In the genomic region with DNA sequence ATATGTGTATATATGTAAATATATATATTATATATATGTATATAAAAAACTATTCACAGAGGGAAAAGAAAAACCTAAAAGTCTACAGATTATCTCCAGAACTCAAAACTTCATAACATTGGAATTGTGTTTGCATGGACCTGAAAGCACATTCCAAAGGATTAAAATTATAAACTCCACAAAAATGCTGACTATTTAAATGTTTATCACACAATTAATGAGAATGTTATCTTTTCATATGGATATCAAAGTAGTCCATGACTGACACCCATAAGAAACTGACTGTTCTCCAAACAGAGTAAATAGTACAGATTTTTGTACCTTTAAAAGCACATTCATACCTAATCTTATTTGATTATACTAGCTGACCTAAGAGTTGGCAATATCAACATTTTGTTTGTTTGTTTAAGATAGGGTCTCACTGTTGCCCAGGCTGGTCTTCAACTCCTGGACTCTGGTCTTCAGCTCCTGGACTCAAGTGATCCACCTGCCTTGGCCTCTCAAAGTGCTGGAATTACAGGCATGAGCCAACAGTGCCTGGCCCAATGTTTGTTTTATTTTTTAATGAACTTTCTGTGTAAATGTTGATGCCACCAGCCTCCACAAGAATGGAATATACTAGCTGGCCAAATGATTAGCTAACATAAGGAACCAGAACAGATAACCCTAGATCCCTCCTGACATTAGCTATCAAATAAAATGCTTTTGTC, we compare ENCODE assay signal across 22 cellular contexts. TPM values are rescaled to one million over a fixed set of nuclear protein-coding genes. Genes with fewer than 3 reads are reported as not detected.
A peak's percentile ranks its signal among the peaks of the same experiment; 100 is the strongest.
DNase-seq lines count a peak whose midpoint lies in the region; ATAC-seq and TF ChIP-seq lines count a peak whose summit lies in the region.
"Had no signal": no experiment of that assay in that cellular context is flagged by ENCODE, and none has a peak within 500 bp of the region (broad histone marks: within the 10 kb centered on the region; RNA-seq: fewer than 3 reads in every experiment).

No MANE protein-coding gene starts in this region.

- H3K4me1 Mint-ChIP-seq in activated T-helper 2 cell treated with anti-CD3 and anti-CD28 coated beads, Interferon-gamma antibody, Interleukin-2, Interleukin-4, amounts not matched to agents 10 μg/mL and 5 μg/mL and 100 μg/mL, durations not matched to agents 14 hours and 24 hours and 36 hours (ENCODE audit: low read depth): peaks cover 2% of the 10 kb centered on the region
- H3K4me1 Mint-ChIP-seq: CD8-positive, alpha-beta memory T cell had no signal

- no peak overlapping the region for H3K4ac ChIP-seq in IMR-90 (ENCODE audit: low read depth, low read length)

- H3K27me3 ChIP-seq in IMR-90 (ENCODE audit: control insufficient read depth, insufficient read depth, low read length) (no peaks in the 10 kb centered on the region), esophagus muscularis mucosa (no peaks in the 10 kb centered on the region), lower lobe of right lung (ENCODE audit: low read depth) (no peaks in the 10 kb centered on the region), heart left ventricle (no peaks in the 10 kb centered on the region)
- H3K27me3 ChIP-seq: BE2C had no signal

- H4K8ac ChIP-seq in IMR-90 (ENCODE audit: low read depth in 2 of 2, low read length in 2 of 2): no peak overlapping the region

- H2AK5ac ChIP-seq in IMR-90 (ENCODE audit: low read depth, low read length): no peak overlapping the region

- H3K14ac ChIP-seq in IMR-90 (replicated peaks; ENCODE audit: low read depth, low read length): no peak overlapping the region

- in situ Hi-C loops in IMR-90 (cut with MboI; ENCODE audit: low sequenced_read_pairs): no loop called here

- peaks cover 82% of the 10 kb centered on the region for H3K36me3 Mint-ChIP-seq in activated T-helper 2 cell treated with anti-CD3 and anti-CD28 coated beads, Interferon-gamma antibody, Interleukin-2, Interleukin-4, amounts not matched to agents 10 μg/mL and 5 μg/mL and 100 μg/mL, durations not matched to agents 14 hours and 24 hours and 36 hours (ENCODE audit: low read depth)

- no peak for ATAC-seq in IMR-90 (ENCODE audit: low read depth)
- peak; percentile 66 to 82 for ATAC-seq in lower lobe of right lung
- no peak for ATAC-seq in heart left ventricle
- ATAC-seq: HCT116 had no signal

- no peaks in the 10 kb centered on the region for H3K79me1 ChIP-seq in IMR-90 (ENCODE audit: low read depth in 1 of 2, low read length in 2 of 2)

- no peak overlapping the region for H3K56ac ChIP-seq in IMR-90 (ENCODE audit: extremely low read depth, insufficient read depth, low read length)

- TF ChIP-seq POLR2A in IMR-90 (IDR thresholded peaks at IDR 0.05; ENCODE audit: low read depth, low read length) (no peak), esophagus muscularis mucosa (IDR thresholded peaks at IDR 0.05; ENCODE audit: low read depth) (no peak), heart left ventricle (IDR thresholded peaks at IDR 0.05) (no peak)

- no peak overlapping the region for H2BK20ac ChIP-seq in IMR-90 (ENCODE audit: low read depth, low read length)

- H2AFZ ChIP-seq in IMR-90 (replicated peaks; ENCODE audit: low read length, poor library complexity): no peak overlapping the region

- H3K9me3 Mint-ChIP-seq in activated T-helper 2 cell treated with anti-CD3 and anti-CD28 coated beads, Interferon-gamma antibody, Interleukin-2, Interleukin-4, amounts not matched to agents 10 μg/mL and 5 μg/mL and 100 μg/mL, durations not matched to agents 14 hours and 24 hours and 36 hours: no peaks in the 10 kb centered on the region
- H3K9me3 Mint-ChIP-seq: CD8-positive, alpha-beta memory T cell had no signal

- no peak for DNase-seq in IMR-90
- peak; percentile 60 for DNase-seq in esophagus muscularis mucosa (ENCODE audit: extremely low spot score)
- peak; percentile 42 for DNase-seq in lower lobe of right lung
- no peak for DNase-seq in DMS79 treated with DMSO at 0.1 percent for 48 hours (lab: John Stamatoyannopoulos, UW)
- no peak for DNase-seq in posterior vena cava (ENCODE audit: low spot score)
- DNase-seq in activated T-helper 2 cell treated with anti-CD3 and anti-CD28 coated beads, Interferon-gamma antibody, Interleukin-2, Interleukin-4, amounts not matched to agents 10 μg/mL and 5 μg/mL and 100 μg/mL, durations not matched to agents 14 hours and 24 hours and 36 hours (ENCODE audit: low spot score): no peak
- DNase-seq in heart left ventricle: no peak
- DNase-seq: BE2C; Calu3; CD8-positive, alpha-beta memory T cell; DND-41; Karpas-422; MV-4-11; NCI-H1105; NCI-H146; NCI-H2029; NCI-H446 treated with DMSO at 0.1 percent for 48 hours; NCI-H69; Right ventricle myocardium superior; RPMI8226 had no signal

- TF ChIP-seq EP300 in esophagus muscularis mucosa (IDR thresholded peaks at IDR 0.05): no peak

- no peak overlapping the region for H3K27ac ChIP-seq in IMR-90 (ENCODE audit: insufficient read depth, low read length)
- H3K27ac ChIP-seq in esophagus muscularis mucosa (replicated peaks in 1 of 4): no peak overlapping the region
- peak overlapping the region; percentile 21 for H3K27ac ChIP-seq in lower lobe of right lung
- H3K27ac ChIP-seq in heart left ventricle: no peak overlapping the region

- H2BK5ac ChIP-seq in IMR-90 (ENCODE audit: low read depth, low read length, poor library complexity, severe bottlenecking): no peak overlapping the region

- H3K4me2 ChIP-seq in IMR-90 (ENCODE audit: low read depth, low read length): no peak overlapping the region

- H3K9me1 ChIP-seq in IMR-90 (ENCODE audit: insufficient read depth, low read length): no peaks in the 10 kb centered on the region

- H2AK9ac ChIP-seq in IMR-90 (replicated peaks; ENCODE audit: low read depth, low read length, poor library complexity): no peak overlapping the region

- H3K27me3 Mint-ChIP-seq in activated T-helper 2 cell treated with anti-CD3 and anti-CD28 coated beads, Interferon-gamma antibody, Interleukin-2, Interleukin-4, amounts not matched to agents 10 μg/mL and 5 μg/mL and 100 μg/mL, durations not matched to agents 14 hours and 24 hours and 36 hours (ENCODE audit: low read depth): no peaks in the 10 kb centered on the region
- H3K27me3 Mint-ChIP-seq: CD8-positive, alpha-beta memory T cell had no signal

- TF ChIP-seq CTCF in IMR-90 (conservative IDR thresholded peaks at IDR 0.05; ENCODE audit: low read depth, low read length) (no peak), esophagus muscularis mucosa (IDR thresholded peaks at IDR 0.05) (no peak), lower lobe of right lung (IDR thresholded peaks at IDR 0.05) (no peak), heart left ventricle (IDR thresholded peaks at IDR 0.05) (no peak)

- no peak overlapping the region for H3K4me3 ChIP-seq in IMR-90 (ENCODE audit: insufficient read depth, low read depth, low read length)
- H3K4me3 ChIP-seq in esophagus muscularis mucosa: no peak overlapping the region
- no peak overlapping the region for H3K4me3 ChIP-seq in lower lobe of right lung
- H3K4me3 ChIP-seq in heart left ventricle: no peak overlapping the region

- H3K9me3 ChIP-seq in IMR-90 (ENCODE audit: control insufficient read depth, insufficient read depth, low read length) (no peaks in the 10 kb centered on the region), esophagus muscularis mucosa (no peaks in the 10 kb centered on the region), lower lobe of right lung (no peaks in the 10 kb centered on the region), heart left ventricle (no peaks in the 10 kb centered on the region)
- H3K9me3 ChIP-seq: BE2C had no signal

- H3K4me1 ChIP-seq in IMR-90 (ENCODE audit: control insufficient read depth, insufficient read depth, low read length): no peaks in the 10 kb centered on the region
- peaks cover 0 to 10% (median 4%) of the 10 kb centered on the region in 4 donors for H3K4me1 ChIP-seq in esophagus muscularis mucosa
- peaks cover 14% of the 10 kb centered on the region for H3K4me1 ChIP-seq in lower lobe of right lung
- H3K4me1 ChIP-seq in heart left ventricle: peaks cover 0 to 13% (median 0%) of the 10 kb centered on the region in 12 donors
- H3K4me1 ChIP-seq: BE2C had no signal

- H3K4me3 Mint-ChIP-seq in activated T-helper 2 cell treated with anti-CD3 and anti-CD28 coated beads, Interferon-gamma antibody, Interleukin-2, Interleukin-4, amounts not matched to agents 10 μg/mL and 5 μg/mL and 100 μg/mL, durations not matched to agents 14 hours and 24 hours and 36 hours (ENCODE audit: low read depth): no peak overlapping the region
- H3K4me3 Mint-ChIP-seq: CD14-positive monocyte; CD8-positive, alpha-beta memory T cell had no signal

- POLR2A ChIA-PET in IMR-90 (lab: Charles Lee; ENCODE audit: unreplicated experiment): no interaction called here

- CTCF ChIA-PET in IMR-90 (lab: Yijun Ruan, JAX): no interaction called here

- no peak overlapping the region for H2BK120ac ChIP-seq in IMR-90 (ENCODE audit: low read depth, low read length)

- H4K5ac ChIP-seq in IMR-90 (ENCODE audit: low read depth, low read length): no peak overlapping the region

- H3K18ac ChIP-seq in IMR-90 (ENCODE audit: low read depth, low read length): no peak overlapping the region

- intact Hi-C loops in IMR-90 (cut with micrococcal nuclease): no loop called here
- intact Hi-C loops in esophagus muscularis mucosa (cut with DNase I): no loop called here
- intact Hi-C loops in lower lobe of right lung (cut with DNase I): no loop called here
- intact Hi-C loops in posterior vena cava (cut with DNase I): no loop called here
- intact Hi-C loops in activated T-helper 2 cell treated with anti-CD3 and anti-CD28 coated beads, Interferon-gamma antibody, Interleukin-2, Interleukin-4, amounts not matched to agents 10 μg/mL and 5 μg/mL and 100 μg/mL, durations not matched to agents 14 hours and 24 hours and 36 hours (cut with micrococcal nuclease): no loop called here
- intact Hi-C loops in heart left ventricle (cut with DNase I): no loop called here

- no peak overlapping the region for H3K9ac ChIP-seq in IMR-90 (ENCODE audit: low read depth, low read length)

- no TSS peak for BruUV-seq in IMR-90 (replicated peaks; lab: Mats Ljungman, UMichigan)

- H3K23ac ChIP-seq in IMR-90 (ENCODE audit: low read depth, low read length): no peak overlapping the region

- dilution Hi-C loops in IMR-90 (cut with HindIII; ENCODE audit: low sequenced_read_pairs, unreplicated experiment): no loop called here

- no peak overlapping the region for H3K27ac Mint-ChIP-seq in activated T-helper 2 cell treated with anti-CD3 and anti-CD28 coated beads, Interferon-gamma antibody, Interleukin-2, Interleukin-4, amounts not matched to agents 10 μg/mL and 5 μg/mL and 100 μg/mL, durations not matched to agents 14 hours and 24 hours and 36 hours
- H3K27ac Mint-ChIP-seq: CD14-positive monocyte had no signal

- no peak for TF ChIP-seq RAD21 in IMR-90 (IDR thresholded peaks at IDR 0.05; ENCODE audit: low read length)

- H3K36me3 ChIP-seq in IMR-90 (ENCODE audit: control insufficient read depth, insufficient read depth, low read length): no peaks in the 10 kb centered on the region
- H3K36me3 ChIP-seq in esophagus muscularis mucosa: no peaks in the 10 kb centered on the region
- peaks cover 13% of the 10 kb centered on the region for H3K36me3 ChIP-seq in lower lobe of right lung
- H3K36me3 ChIP-seq in heart left ventricle: peaks cover 0 to 8% (median 0%) of the 10 kb centered on the region in 9 donors
- H3K36me3 ChIP-seq: BE2C had no signal

- no peaks in the 10 kb centered on the region for H4K20me1 ChIP-seq in IMR-90 (ENCODE audit: insufficient read depth, low read length)

- H4K91ac ChIP-seq in IMR-90 (ENCODE audit: insufficient read depth, low read depth, low read length): no peak overlapping the region

- no peak overlapping the region for H2BK15ac ChIP-seq in IMR-90 (ENCODE audit: low read depth, low read length)

RNA-seq across cellular contexts. Expression of a gene that starts 50.0 kb away (rescaled TPM):
- total RNA-seq in IMR-90 (2012; rRNA removed) (0.18 and 0.28 TPM in 2 replicates), esophagus muscularis mucosa (1 to 10 TPM; 4.0 to 6.6 (median 6.0) TPM), lower lobe of right lung (370 TPM), posterior vena cava (10 to 100 TPM; 13.4 to 24.8 TPM), heart left ventricle (10 to 100 TPM in 2 of 9 donors, 1 to 10 TPM in 7; 1.9 to 51.3 (median 3.0) TPM)
- polyA plus RNA-seq in IMR-90 (2012; rRNA removed) (0.05 TPM in 1 of 2 replicates, not detected in the other), heart left ventricle (1 to 10 TPM; 1.6 to 2.6 TPM)
- polyA plus RNA-seq in IMR-90 (2012; cell fraction: cytosol; rRNA removed): 0.02 and 0.03 TPM in 2 replicates
- 0.02 and 0.03 TPM in 2 replicates for polyA plus RNA-seq in IMR-90 (2012; cell fraction: nucleus; rRNA removed; ENCODE audit: low replicate concordance)
- 136 TPM in 2 replicates for total RNA-seq in activated T-helper 2 cell treated with anti-CD3 and anti-CD28 coated beads, Interferon-gamma antibody, Interleukin-2, Interleukin-4, amounts not matched to agents 10 μg/mL and 5 μg/mL and 100 μg/mL, durations not matched to agents 14 hours and 24 hours and 36 hours

Comparison
In these comparisons a context has a peak if more than half of its experiments do, and no peak if none do; other contexts are left out.
1. ATAC-seq: peak in lower lobe of right lung (2 of 2); none in IMR-90 (single experiment) and heart left ventricle (0 of 4).
2. DNase-seq: peak in esophagus muscularis mucosa (single experiment) and lower lobe of right lung (single experiment); none in IMR-90 (single experiment), DMS79 treated with DMSO at 0.1 percent for 48 hours (single experiment), posterior vena cava (single experiment), activated T-helper 2 cell treated with anti-CD3 and anti-CD28 coated beads, Interferon-gamma antibody, Interleukin-2, Interleukin-4, amounts not matched to agents 10 μg/mL and 5 μg/mL and 100 μg/mL, durations not matched to agents 14 hours and 24 hours and 36 hours (single experiment) and heart left ventricle (0 of 5).